ENCODE assay signal across 8 cellular contexts in genomic region chr5:72920690-72921089, GRCh38. TPM values are rescaled to one million over a fixed set of nuclear protein-coding genes. Genes with fewer than 3 reads are reported as not detected.
DNase-seq lines count a peak whose midpoint lies in the region; ATAC-seq and TF ChIP-seq lines count a peak whose summit lies in the region.
"Had no signal": no experiment of that assay in that cellular context is flagged by ENCODE, and none has a peak within 500 bp of the region (broad histone marks: within the 10 kb centered on the region; RNA-seq: fewer than 3 reads in every experiment).

No MANE protein-coding gene starts in this region.

- in situ Hi-C loops in astrocyte of the spinal cord (cut with HindIII; ENCODE audit: low sequenced_read_pairs) = no loop called here

- no peaks in the 10 kb centered on the region for H3K9me3 ChIP-seq in MM.1S (replicated peaks; ENCODE audit: insufficient read depth, low read length)

- DNase-seq in EL (peak; percentile 59), MM.1S (peak; percentile 15), astrocyte of the spinal cord (ENCODE audit: low read depth, low spot score) (peak; percentile 57), lung microvascular endothelial cell (ENCODE audit: low read depth in 2 of 2) (peak; percentile 28 to 35), mesothelial cell of epicardium (ENCODE audit: low spot score in 2 of 2, unreplicated experiment in 2 of 2) (no peak)

- no peaks in the 10 kb centered on the region for H3K36me3 ChIP-seq in MM.1S (replicated peaks; ENCODE audit: insufficient read depth, low read length)

- H3K9me3 Mint-ChIP-seq in mesothelial cell of epicardium = no peaks in the 10 kb centered on the region
- H3K9me3 Mint-ChIP-seq: T-helper 1 cell treated with Interleukin-12 subunit alpha and Interleukin-12 subunit beta and Interleukin-4 antibody, amounts not matched to agents 30 μg/mL and 1 μg/mL, for 36 hours had no signal

- H3K9ac ChIP-seq in MM.1S (ENCODE audit: low read length) = no peak overlapping the region

- H3F3A ChIP-seq in MM.1S (ENCODE audit: insufficient read depth, low read length) = no peaks in the 10 kb centered on the region

- no peaks in the 10 kb centered on the region for H3K79me2 ChIP-seq in MM.1S (ENCODE audit: low read length)

- ATAC-seq in GM21367 (IDR thresholded peaks at IDR 0.05; ENCODE audit: unreplicated experiment) = no peak
- no peak for ATAC-seq in GM19397 (IDR thresholded peaks at IDR 0.05; ENCODE audit: unreplicated experiment)

- H3K9me2 ChIP-seq in MM.1S (replicated peaks; ENCODE audit: insufficient read depth, low read length) = no peaks in the 10 kb centered on the region

- no peak overlapping the region for H2AFZ ChIP-seq in MM.1S (ENCODE audit: low read length)

- no peaks in the 10 kb centered on the region for H4K20me1 ChIP-seq in MM.1S (ENCODE audit: insufficient read depth, low read length)

- no peak overlapping the region for H3K4me3 Mint-ChIP-seq in mesothelial cell of epicardium
- H3K4me3 Mint-ChIP-seq: T-helper 1 cell treated with Interleukin-12 subunit alpha and Interleukin-12 subunit beta and Interleukin-4 antibody, amounts not matched to agents 30 μg/mL and 1 μg/mL, for 36 hours had no signal

- H3K4me1 Mint-ChIP-seq in mesothelial cell of epicardium = peaks cover 17% of the 10 kb centered on the region

- H3K27me3 Mint-ChIP-seq in mesothelial cell of epicardium (ENCODE audit: low read depth) = no peaks in the 10 kb centered on the region

- no peak overlapping the region for H3K27ac Mint-ChIP-seq in mesothelial cell of epicardium
- H3K27ac Mint-ChIP-seq: T-helper 1 cell treated with Interleukin-12 subunit alpha and Interleukin-12 subunit beta and Interleukin-4 antibody, amounts not matched to agents 30 μg/mL and 1 μg/mL, for 36 hours had no signal

- TF ChIP-seq CTCF in MM.1S (IDR thresholded peaks at IDR 0.05; ENCODE audit: low read length) (peak; percentile 28; the same call in 1 of the 2 replicates), astrocyte of the spinal cord (IDR thresholded peaks at IDR 0.05; ENCODE audit: low read depth, low read length) (peak; percentile 12), mesothelial cell of epicardium (IDR thresholded peaks at IDR 0.05; ENCODE audit: unreplicated experiment) (no peak)

- no peaks in the 10 kb centered on the region for H3K4me1 ChIP-seq in MM.1S (ENCODE audit: low read length)

- H3K27me3 ChIP-seq in MM.1S (replicated peaks; ENCODE audit: insufficient read depth, low read length) = no peaks in the 10 kb centered on the region

- H3K4me2 ChIP-seq in MM.1S (ENCODE audit: low read depth, low read length) = no peak overlapping the region

- H3K4me3 ChIP-seq in MM.1S (ENCODE audit: low read length) = no peak overlapping the region
- no peak overlapping the region for H3K4me3 ChIP-seq in astrocyte of the spinal cord (ENCODE audit: low read depth, low read length)

- no peak overlapping the region for H3K27ac ChIP-seq in MM.1S (ENCODE audit: low read length)

- peaks cover 3% of the 10 kb centered on the region for H3K36me3 Mint-ChIP-seq in mesothelial cell of epicardium

RNA-seq across cellular contexts. Expression of gene FCHO2, which starts 35.2 kb away (rescaled TPM):
- total RNA-seq in lung microvascular endothelial cell (25.9 and 32.9 TPM in 2 replicates), mesothelial cell of epicardium (28.1 to 30.5 TPM (median 28.7 TPM) in 3 replicates)

Comparison
In these comparisons a context has a peak if more than half of its experiments do, and no peak if none do; other contexts are left out.
1. DNase-seq: peak in EL (single experiment), MM.1S (single experiment), astrocyte of the spinal cord (single experiment) and lung microvascular endothelial cell (2 of 2); none in mesothelial cell of epicardium (0 of 2).